In genomic region chr1:221759436-221759835, GRCh38 we compare ENCODE assay signal across 31 cellular contexts. TPM values are rescaled to one million over a fixed set of nuclear protein-coding genes. Genes with fewer than 3 reads are reported as not detected.
DNase-seq lines count a peak whose midpoint lies in the region; ATAC-seq, FAIRE-seq and TF ChIP-seq lines count a peak whose summit lies in the region.
"Had no signal": no experiment of that assay in that cellular context is flagged by ENCODE, and none has a peak within 500 bp of the region (broad histone marks: within the 10 kb centered on the region; RNA-seq: fewer than 3 reads in every experiment).

No MANE protein-coding gene starts in this region.

- no peak for FAIRE-seq in astrocyte (lab: Jason Lieb, UNC)
- FAIRE-seq: GM12878 had no signal

- no peaks in the 10 kb centered on the region for H3K79me1 ChIP-seq in mesenchymal stem cell (replicated peaks; ENCODE audit: low read length, poor library complexity, severe bottlenecking)

- H3K4me3 Mint-ChIP-seq in astrocyte (ENCODE audit: unreplicated experiment) = no peak overlapping the region
- H3K4me3 Mint-ChIP-seq: activated CD8-positive, alpha-beta T cell treated with anti-CD3 and anti-CD28 coated beads for 36 hours; activated naive CD8-positive, alpha-beta T cell; memory B cell; neural progenitor cell; stimulated activated naive B cell treated with anti-CD40 and anti-IgM and Interleukin-4, amounts not matched to agents 10 μg/mL and 1 μg/mL and 100 μg/mL, for 72 hours had no signal

- no peak overlapping the region for H2AFZ ChIP-seq in astrocyte (ENCODE audit: low read depth, low read length)
- H2AFZ ChIP-seq in mesenchymal stem cell (ENCODE audit: low read depth, low read length) = no peak overlapping the region
- H2AFZ ChIP-seq: neural progenitor cell had no signal

- no peak overlapping the region for H4K91ac ChIP-seq in mesenchymal stem cell (ENCODE audit: low read length)

- no peak overlapping the region for H2BK5ac ChIP-seq in mesenchymal stem cell (ENCODE audit: low read depth, low read length, poor library complexity, severe bottlenecking)

- H3K27ac ChIP-seq in astrocyte (ENCODE audit: low read depth, low read length) (no peak overlapping the region), epithelial cell of prostate (peak overlapping the region; percentile 48), mesenchymal stem cell (ENCODE audit: low read length, poor library complexity, severe bottlenecking) (no peak overlapping the region)
- H3K27ac ChIP-seq: BLaER1 treated with 17β-estradiol and CSF1 and Interleukin-3, amounts not matched to agents 10 nM and 100 nM; gastrocnemius medialis; neural progenitor cell; upper lobe of left lung had no signal

- H3K27me3 ChIP-seq in astrocyte (ENCODE audit: insufficient read depth, low read length) (no peaks in the 10 kb centered on the region), mesenchymal stem cell (ENCODE audit: control insufficient read depth in 1 of 2, insufficient read depth in 1 of 2, low read length in 2 of 2) (no peaks in the 10 kb centered on the region)
- H3K27me3 ChIP-seq: BLaER1 treated with 17β-estradiol and CSF1 and Interleukin-3, amounts not matched to agents 10 nM and 100 nM; gastrocnemius medialis; neural progenitor cell; upper lobe of left lung had no signal

- no peaks in the 10 kb centered on the region for H3K36me3 Mint-ChIP-seq in astrocyte (ENCODE audit: low read depth, unreplicated experiment)
- H3K36me3 Mint-ChIP-seq: memory B cell, neural progenitor cell had no signal

- H4K8ac ChIP-seq in mesenchymal stem cell (ENCODE audit: low read length) = no peak overlapping the region

- H3K79me2 ChIP-seq in astrocyte (ENCODE audit: insufficient read depth, low read length) = no peaks in the 10 kb centered on the region

- no peak overlapping the region for H3K9ac ChIP-seq in astrocyte (ENCODE audit: low read length)
- no peak overlapping the region for H3K9ac ChIP-seq in mesenchymal stem cell (ENCODE audit: low read length)
- H3K9ac ChIP-seq: BLaER1 treated with 17β-estradiol and CSF1 and Interleukin-3, amounts not matched to agents 10 nM and 100 nM; neural progenitor cell had no signal

- no peak overlapping the region for H2BK15ac ChIP-seq in mesenchymal stem cell (ENCODE audit: low read depth, poor library complexity, severe bottlenecking)

- no peaks in the 10 kb centered on the region for H4K20me1 ChIP-seq in astrocyte (ENCODE audit: insufficient read depth, low read length)
- H4K20me1 ChIP-seq: BLaER1 treated with 17β-estradiol and CSF1 and Interleukin-3, amounts not matched to agents 10 nM and 100 nM had no signal

- H3K4me2 ChIP-seq in astrocyte (ENCODE audit: low read length) = peak overlapping the region; percentile 17
- no peak overlapping the region for H3K4me2 ChIP-seq in mesenchymal stem cell (ENCODE audit: low read length, poor library complexity, severe bottlenecking)
- H3K4me2 ChIP-seq: BLaER1 treated with 17β-estradiol and CSF1 and Interleukin-3, amounts not matched to agents 10 nM and 100 nM; neural progenitor cell had no signal

- DNase-seq in ELR (ENCODE audit: low read depth) (peak; percentile 34), astrocyte (ENCODE audit: low read depth) (peak; percentile 80), epithelial cell of prostate (ENCODE audit: low read depth, low spot score) (no peak), mesenchymal stem cell (peak; percentile 46), NCI-H1694 treated with DMSO at 0.1 percent for 48 hours (lab: John Stamatoyannopoulos, UW) (no peak)
- DNase-seq: activated CD4-positive, CD25-positive, alpha-beta regulatory T cell treated with anti-CD3 and anti-CD28 coated beads, Interleukin-2, amount 50 U/mL, for 72 hours; activated CD8-positive, alpha-beta T cell treated with anti-CD3 and anti-CD28 coated beads for 36 hours; activated T-cell treated with anti-CD3 and anti-CD28 coated beads for 4 hours; aorta; cerebellar nuclear complex; DMS79 treated with DMSO at 0.1 percent for 48 hours; gastrocnemius medialis; GOT3; hippocampal formation; KG1; NCI-H1436 treated with DMSO at 0.1 percent for 48 hours; NCI-H2107; NCI-H446 treated with DMSO at 0.1 percent for 48 hours; stimulated activated CD4-positive, alpha-beta T cell treated with anti-CD3 and anti-CD28 coated beads, Interleukin-4, amount 100 ng/mL, for 4 hours; stimulated activated naive B cell treated with anti-CD40 and anti-IgM and Interleukin-4, amounts not matched to agents 10 μg/mL and 1 μg/mL and 100 μg/mL, for 72 hours; T-helper 1 cell; upper lobe of left lung had no signal

- H3K4me1 Mint-ChIP-seq in astrocyte (ENCODE audit: low read depth, unreplicated experiment) = no peaks in the 10 kb centered on the region
- H3K4me1 Mint-ChIP-seq: neural progenitor cell had no signal

- H3K4ac ChIP-seq in mesenchymal stem cell (ENCODE audit: low read depth in 1 of 2, low read length in 2 of 2) = no peak overlapping the region

- H2AK5ac ChIP-seq in mesenchymal stem cell (ENCODE audit: low read length, severe bottlenecking) = no peak overlapping the region

- H3K9me3 ChIP-seq in astrocyte (ENCODE audit: insufficient read depth, low read depth, low read length) (no peaks in the 10 kb centered on the region), mesenchymal stem cell (ENCODE audit: control insufficient read depth, low read length) (no peaks in the 10 kb centered on the region)
- H3K9me3 ChIP-seq: BLaER1 treated with 17β-estradiol and CSF1 and Interleukin-3, amounts not matched to agents 10 nM and 100 nM; gastrocnemius medialis; upper lobe of left lung had no signal

- no peak for TF ChIP-seq CTCF in astrocyte (IDR thresholded peaks at IDR 0.05; ENCODE audit: insufficient read depth, low read depth, low read length)

- no peak overlapping the region for H3K23ac ChIP-seq in mesenchymal stem cell (ENCODE audit: low read length in 2 of 2)

- no peak overlapping the region for H2BK120ac ChIP-seq in mesenchymal stem cell (ENCODE audit: low read depth, low read length)

- peaks cover 7% of the 10 kb centered on the region for H3K9me3 Mint-ChIP-seq in astrocyte (ENCODE audit: unreplicated experiment)
- H3K9me3 Mint-ChIP-seq: memory B cell, neural progenitor cell had no signal

- H3K36me3 ChIP-seq in astrocyte (ENCODE audit: insufficient read depth, low read length) = no peaks in the 10 kb centered on the region
- H3K36me3 ChIP-seq in mesenchymal stem cell (ENCODE audit: control insufficient read depth in 1 of 2, insufficient read depth in 2 of 2, low read depth in 1 of 2, low read length in 2 of 2) = no peaks in the 10 kb centered on the region
- H3K36me3 ChIP-seq: BLaER1 treated with 17β-estradiol and CSF1 and Interleukin-3, amounts not matched to agents 10 nM and 100 nM; gastrocnemius medialis; neural progenitor cell; upper lobe of left lung had no signal

- peaks cover 6% of the 10 kb centered on the region for H3K27me3 Mint-ChIP-seq in astrocyte (ENCODE audit: low read depth, unreplicated experiment)
- H3K27me3 Mint-ChIP-seq: activated CD8-positive, alpha-beta T cell treated with anti-CD3 and anti-CD28 coated beads for 36 hours; activated naive CD8-positive, alpha-beta T cell; memory B cell; stimulated activated naive B cell treated with anti-CD40 and anti-IgM and Interleukin-4, amounts not matched to agents 10 μg/mL and 1 μg/mL and 100 μg/mL, for 72 hours had no signal

- H3K4me1 ChIP-seq in astrocyte (ENCODE audit: insufficient read depth, low read length) (peaks cover 9% of the 10 kb centered on the region), mesenchymal stem cell (ENCODE audit: control insufficient read depth, insufficient read depth, low read depth, low read length) (peaks cover 2% of the 10 kb centered on the region)
- H3K4me1 ChIP-seq: neural progenitor cell, upper lobe of left lung had no signal

- 41% methylated on average over 3 of the region's 3 CpGs for WGBS in mesenchymal stem cell

- peak overlapping the region in 1 of 2 experiments; percentile 81 for H2BK12ac ChIP-seq in mesenchymal stem cell (ENCODE audit: low read length in 2 of 2)

- H3K4me3 ChIP-seq in astrocyte (ENCODE audit: insufficient read depth, low read depth, low read length) (no peak overlapping the region), mesenchymal stem cell (ENCODE audit: insufficient read depth in 1 of 2, low read depth in 1 of 2, low read length in 2 of 2) (no peak overlapping the region)
- H3K4me3 ChIP-seq: BLaER1 treated with 17β-estradiol and CSF1 and Interleukin-3, amounts not matched to agents 10 nM and 100 nM; gastrocnemius medialis; GM12878; neural progenitor cell; upper lobe of left lung had no signal

- no peak overlapping the region for H3K18ac ChIP-seq in mesenchymal stem cell (ENCODE audit: low read depth in 1 of 2, low read length in 2 of 2)

- H3K27ac Mint-ChIP-seq in astrocyte (ENCODE audit: unreplicated experiment) = no peak overlapping the region
- H3K27ac Mint-ChIP-seq: activated CD8-positive, alpha-beta T cell treated with anti-CD3 and anti-CD28 coated beads for 36 hours; activated naive CD8-positive, alpha-beta T cell; memory B cell; neural progenitor cell had no signal

- ATAC-seq in HG03457 (IDR thresholded peaks at IDR 0.05; ENCODE audit: unreplicated experiment) (no peak), HG02852 (IDR thresholded peaks at IDR 0.05; ENCODE audit: unreplicated experiment) (no peak), GM19452 (IDR thresholded peaks at IDR 0.05; ENCODE audit: unreplicated experiment) (no peak)
- ATAC-seq: activated CD8-positive, alpha-beta T cell treated with anti-CD3 and anti-CD28 coated beads for 36 hours; gastrocnemius medialis; GM12878; left lobe of liver; stimulated activated naive B cell treated with anti-CD40 and anti-IgM and Interleukin-4, amounts not matched to agents 10 μg/mL and 1 μg/mL and 100 μg/mL, for 72 hours had no signal

- no peak overlapping the region for H3K14ac ChIP-seq in mesenchymal stem cell (ENCODE audit: low read length in 2 of 2)

RNA-seq across cellular contexts. Expression of gene DUSP10, which starts 17.5 kb away (rescaled TPM):
- 34.8 and 45.8 TPM in 2 replicates for total RNA-seq in astrocyte
- 46.8 TPM for polyA plus RNA-seq in mesenchymal stem cell (2013, experiment 1 of 2)
- 45.6 TPM for polyA plus RNA-seq in mesenchymal stem cell (2013, experiment 2 of 2)

Comparison
In these comparisons a context has a peak if more than half of its experiments do, and no peak if none do; other contexts are left out.
1. DNase-seq: peak in ELR (single experiment), astrocyte (single experiment) and mesenchymal stem cell (single experiment); none in epithelial cell of prostate (single experiment) and NCI-H1694 treated with DMSO at 0.1 percent for 48 hours (single experiment).